13 cellular contexts compared by ENCODE assay signal in genomic region chr4:81723927-81724587, GRCh38.
A peak's percentile ranks its signal among the peaks of the same experiment; 100 is the strongest.
DNase-seq lines count a peak whose midpoint lies in the region; ATAC-seq and TF ChIP-seq lines count a peak whose summit lies in the region.
"Had no signal": no experiment of that assay in that cellular context is flagged by ENCODE, and none has a peak within 500 bp of the region (broad histone marks: within the 10 kb centered on the region; RNA-seq: fewer than 3 reads in every experiment).

No MANE protein-coding gene starts in this region.

- peaks cover 0 to 6% (median 3%) of the 10 kb centered on the region in 4 donors for H3K4me1 Mint-ChIP-seq in CD4-positive, CD25-positive, alpha-beta regulatory T cell

- no peak for ATAC-seq in CD4-positive, CD25-positive, alpha-beta regulatory T cell (ENCODE audit: low read depth in 2 of 2)
- ATAC-seq in HG03457 (IDR thresholded peaks at IDR 0.05; ENCODE audit: unreplicated experiment): no peak
- ATAC-seq: Panc1 had no signal

- H3K4me3 ChIP-seq in CD4-positive, CD25-positive, alpha-beta regulatory T cell (ENCODE audit: low read depth, low read length): no peak overlapping the region
- H3K4me3 ChIP-seq in astrocyte of the spinal cord (ENCODE audit: low read depth, low read length): no peak overlapping the region
- H3K4me3 ChIP-seq: colonic mucosa had no signal

- no peak overlapping the region for H3K27ac ChIP-seq in CD4-positive, CD25-positive, alpha-beta regulatory T cell (ENCODE audit: insufficient read depth, low read length, poor library complexity, severe bottlenecking)
- H3K27ac ChIP-seq: colonic mucosa had no signal

- H3K9me3 ChIP-seq in CD4-positive, CD25-positive, alpha-beta regulatory T cell (ENCODE audit: control insufficient read depth in 2 of 2, low read length in 2 of 2): no peaks in the 10 kb centered on the region
- H3K9me3 ChIP-seq: colonic mucosa had no signal

- H3K4me1 ChIP-seq in CD4-positive, CD25-positive, alpha-beta regulatory T cell (ENCODE audit: control insufficient read depth, insufficient read depth, low read length, poor library complexity, severe bottlenecking): no peaks in the 10 kb centered on the region
- H3K4me1 ChIP-seq: colonic mucosa had no signal

- peaks cover 0 to 3% (median 0%) of the 10 kb centered on the region in 7 donors for H3K9me3 Mint-ChIP-seq in CD4-positive, CD25-positive, alpha-beta regulatory T cell
- H3K9me3 Mint-ChIP-seq: activated T-helper 2 cell treated with anti-CD3 and anti-CD28 coated beads, Interferon-gamma antibody, Interleukin-2, Interleukin-4, amounts not matched to agents 10 μg/mL and 5 μg/mL and 100 μg/mL, durations not matched to agents 14 hours and 24 hours and 36 hours; stimulated activated memory B cell treated with anti-CD40 and anti-IgM and Interleukin-4, amounts not matched to agents 10 μg/mL and 1 μg/mL and 100 μg/mL, for 72 hours had no signal

- no peaks in the 10 kb centered on the region for H3K36me3 ChIP-seq in CD4-positive, CD25-positive, alpha-beta regulatory T cell (ENCODE audit: control insufficient read depth, insufficient read depth, low read length)
- H3K36me3 ChIP-seq: colonic mucosa had no signal

- no peaks in the 10 kb centered on the region for H3K36me3 Mint-ChIP-seq in CD4-positive, CD25-positive, alpha-beta regulatory T cell
- H3K36me3 Mint-ChIP-seq: stimulated activated memory B cell treated with anti-CD40 and anti-IgM and Interleukin-4, amounts not matched to agents 10 μg/mL and 1 μg/mL and 100 μg/mL, for 72 hours had no signal

- no peak overlapping the region for H3K27ac Mint-ChIP-seq in CD4-positive, CD25-positive, alpha-beta regulatory T cell
- H3K27ac Mint-ChIP-seq: activated T-helper 2 cell treated with anti-CD3 and anti-CD28 coated beads, Interferon-gamma antibody, Interleukin-2, Interleukin-4, amounts not matched to agents 10 μg/mL and 5 μg/mL and 100 μg/mL, durations not matched to agents 14 hours and 24 hours and 36 hours had no signal

- TF ChIP-seq CTCF in astrocyte of the spinal cord (IDR thresholded peaks at IDR 0.05; ENCODE audit: low read depth, low read length) (no peak), GM13976 (IDR thresholded peaks at IDR 0.05; ENCODE audit: borderline replicate concordance, control extremely low read depth, extremely low read depth, insufficient read depth, missing control alignments) (no peak)

- DNase-seq in CD4-positive, CD25-positive, alpha-beta regulatory T cell: peak in 2 of 3 donors; percentile 7 to 24
- peak; percentile 51 for DNase-seq in DMS79 treated with DMSO at 0.1 percent for 48 hours (lab: John Stamatoyannopoulos, UW)
- peak; percentile 12 for DNase-seq in astrocyte of the spinal cord (ENCODE audit: low read depth, low spot score)
- DNase-seq in kidney tubule cell (ENCODE audit: low spot score): peak; percentile 48
- no peak for DNase-seq in GM13976 (ENCODE audit: low spot score)
- DNase-seq in HPDE6-E6E7 (ENCODE audit: extremely low spot score): no peak
- DNase-seq in ecto neural progenitor cell (ENCODE audit: low spot score): no peak
- DNase-seq: colonic mucosa, nephron progenitor cell had no signal

- no peak overlapping the region for H3K4me3 Mint-ChIP-seq in CD4-positive, CD25-positive, alpha-beta regulatory T cell
- H3K4me3 Mint-ChIP-seq: stimulated activated memory B cell treated with anti-CD40 and anti-IgM and Interleukin-4, amounts not matched to agents 10 μg/mL and 1 μg/mL and 100 μg/mL, for 72 hours had no signal

- in situ Hi-C loops in astrocyte of the spinal cord (cut with HindIII; ENCODE audit: low sequenced_read_pairs): no loop called here
- in situ Hi-C loops in GM13976 (cut with MboI; ENCODE audit: low sequenced_read_pairs, unreplicated experiment): no loop called here

- H3K27me3 Mint-ChIP-seq in CD4-positive, CD25-positive, alpha-beta regulatory T cell: peaks cover 6% of the 10 kb centered on the region
- H3K27me3 Mint-ChIP-seq: stimulated activated memory B cell treated with anti-CD40 and anti-IgM and Interleukin-4, amounts not matched to agents 10 μg/mL and 1 μg/mL and 100 μg/mL, for 72 hours had no signal

- H3K27me3 ChIP-seq in CD4-positive, CD25-positive, alpha-beta regulatory T cell (ENCODE audit: control insufficient read depth, insufficient read depth, low read length): peaks cover 4% of the 10 kb centered on the region
- H3K27me3 ChIP-seq: colonic mucosa had no signal

Comparison
In these comparisons a context has a peak if more than half of its experiments do, and no peak if none do; other contexts are left out.
1. DNase-seq: peak in CD4-positive, CD25-positive, alpha-beta regulatory T cell (2 of 3), DMS79 treated with DMSO at 0.1 percent for 48 hours (single experiment), astrocyte of the spinal cord (single experiment) and kidney tubule cell (single experiment); none in GM13976 (single experiment), HPDE6-E6E7 (single experiment) and ecto neural progenitor cell (single experiment).